15 cellular contexts compared by ENCODE assay signal in genomic region chrX:20046270-20046669, GRCh38. TPM values are rescaled to one million over a fixed set of nuclear protein-coding genes. Genes with fewer than 3 reads are reported as not detected.
DNase-seq lines count a peak whose midpoint lies in the region; ATAC-seq, FAIRE-seq and TF ChIP-seq lines count a peak whose summit lies in the region.
"Had no signal": no experiment of that assay in that cellular context is flagged by ENCODE, and none has a peak within 500 bp of the region (broad histone marks: within the 10 kb centered on the region; RNA-seq: fewer than 3 reads in every experiment).

No MANE protein-coding gene starts in this region.

- H3K36me3 ChIP-seq in Caco-2 (ENCODE audit: control insufficient read depth, insufficient read depth, low read length) (no peaks in the 10 kb centered on the region), bronchial epithelial cell (ENCODE audit: control insufficient read depth, insufficient read depth, low read length) (no peaks in the 10 kb centered on the region), pancreas (no peaks in the 10 kb centered on the region)

- FAIRE-seq in bronchial epithelial cell (lab: Jason Lieb, UNC) (no peak), pancreas (lab: Jason Lieb, UNC) (peak; percentile 23)

- TF ChIP-seq CTCF in Caco-2 (IDR thresholded peaks at IDR 0.05; ENCODE audit: insufficient read depth in 1 of 2, low read depth in 1 of 2, low read length in 1 of 2, severe bottlenecking in 1 of 2, unreplicated experiment in 1 of 2) (no peak), bronchial epithelial cell (IDR thresholded peaks at IDR 0.05; ENCODE audit: insufficient read depth, low read length, severe bottlenecking) (no peak), pancreas (IDR thresholded peaks at IDR 0.05) (no peak)

- H3K27me3 Mint-ChIP-seq in Caco-2 (ENCODE audit: insufficient read depth, unreplicated experiment): no peaks in the 10 kb centered on the region

- no peak overlapping the region for H3K4me3 Mint-ChIP-seq in Caco-2 (ENCODE audit: unreplicated experiment)
- H3K4me3 Mint-ChIP-seq: CD14-positive monocyte; CD8-positive, alpha-beta T cell; HFFc6 had no signal

- no peaks in the 10 kb centered on the region for H3K27me3 ChIP-seq in Caco-2 (replicated peaks; ENCODE audit: control insufficient read depth, insufficient read depth, low read length)
- H3K27me3 ChIP-seq in bronchial epithelial cell (ENCODE audit: control insufficient read depth, insufficient read depth, low read length): no peaks in the 10 kb centered on the region
- no peaks in the 10 kb centered on the region for H3K27me3 ChIP-seq in pancreas

- ATAC-seq in pancreas (no peak), GM21723 (IDR thresholded peaks at IDR 0.05; ENCODE audit: unreplicated experiment) (no peak), SK-N-SH treated with all-trans-retinoic acid at 6 μM for 48 hours (no peak)
- ATAC-seq: A549; CD8-positive, alpha-beta T cell had no signal

- DNase-seq in Ammon's horn (ENCODE audit: low spot score) (peak; percentile 17), Caco-2 (no peak), bronchial epithelial cell (ENCODE audit: low read depth) (peak; percentile 0), pancreas (no peak), NCI-H2107 treated with DMSO at 0.1 percent for 48 hours (lab: John Stamatoyannopoulos, UW; ENCODE audit: unreplicated experiment) (no peak)
- DNase-seq: CD8-positive, alpha-beta T cell; COR-L47; DMS79; HCEC 1CT; HFFc6 had no signal

- H3K4me1 Mint-ChIP-seq in Caco-2 (ENCODE audit: low read depth, unreplicated experiment): no peaks in the 10 kb centered on the region
- H3K4me1 Mint-ChIP-seq: CD14-positive monocyte had no signal

- CTCF ChIA-PET in Caco-2 (lab: Charles Lee): interaction anchor here (0.6 kb wide), 1 partner anchor 12 kb away, joined by 3 read pairs; no protein-coding TSS in a partner anchor

- POLR2A ChIA-PET in Caco-2 (lab: Charles Lee): no interaction called here

- H3K4me3 ChIP-seq in Caco-2 (ENCODE audit: low read depth, low read length) (no peak overlapping the region), bronchial epithelial cell (ENCODE audit: low read depth, low read length) (no peak overlapping the region), pancreas (no peak overlapping the region)
- H3K4me3 ChIP-seq: A549 had no signal

- H3K27ac ChIP-seq in pancreas: no peak overlapping the region
- H3K27ac ChIP-seq: A549, HL-60 had no signal

- TSS peak; percentile 13 for BruUV-seq in Caco-2 (replicated peaks; lab: Mats Ljungman, UMichigan)

- 41 to 50% methylated on average over 1 of the region's 1 CpG for WGBS in pancreas, 2 donors

- H3K4me1 ChIP-seq in Caco-2 (no peaks in the 10 kb centered on the region), pancreas (no peaks in the 10 kb centered on the region)
- H3K4me1 ChIP-seq: A549 had no signal

- peaks cover 17% of the 10 kb centered on the region for H3K36me3 Mint-ChIP-seq in Caco-2 (ENCODE audit: insufficient read depth, unreplicated experiment)
- H3K36me3 Mint-ChIP-seq: CD14-positive monocyte; CD8-positive, alpha-beta T cell had no signal

- H3K9me3 ChIP-seq in Caco-2 (no peaks in the 10 kb centered on the region), pancreas (no peaks in the 10 kb centered on the region)
- H3K9me3 ChIP-seq: A549 had no signal

- no peak overlapping the region for H3K27ac Mint-ChIP-seq in Caco-2 (ENCODE audit: unreplicated experiment)
- H3K27ac Mint-ChIP-seq: CD14-positive monocyte; CD8-positive, alpha-beta T cell; HFFc6 had no signal

- no peaks in the 10 kb centered on the region for H3K9me3 Mint-ChIP-seq in Caco-2 (ENCODE audit: unreplicated experiment)
- H3K9me3 Mint-ChIP-seq: CD8-positive, alpha-beta T cell; HFFc6 had no signal

- intact Hi-C loops in Caco-2 (cut with micrococcal nuclease; ENCODE audit: unreplicated experiment) (no loop called here), pancreas (cut with DNase I) (no loop called here)

TF ChIP-seq in SK-N-SH treated with all-trans-retinoic acid at 6 μM for 48 hours, 23 proteins besides CTCF, POLR2A, EP300 and RAD21:
- TF ChIP-seq ZFP3 (CRISPR knock-in tag; IDR thresholded peaks at IDR 0.05) (no peak), ZFP30 (CRISPR knock-in tag; IDR thresholded peaks at IDR 0.05) (no peak), CSRNP3 (CRISPR knock-in tag; IDR thresholded peaks at IDR 0.05) (no peak)

RNA-seq across cellular contexts. Expression of gene BCLAF3, which starts 55.4 kb away (rescaled TPM):
- total RNA-seq in Caco-2 (2022) (5.7 and 7.8 TPM in 2 replicates), bronchial epithelial cell (3.4 and 5.6 TPM in 2 replicates), pancreas (1 to 10 TPM; 3.3 to 6.9 (median 4.8) TPM)
- 1 to 10 TPM; 2.2 to 4.2 TPM for polyA plus RNA-seq in pancreas

Comparison
In these comparisons a context has a peak if more than half of its experiments do, and no peak if none do; other contexts are left out.
1. DNase-seq: peak in Ammon's horn (single experiment) and bronchial epithelial cell (single experiment); none in Caco-2 (0 of 2), pancreas (0 of 6) and NCI-H2107 treated with DMSO at 0.1 percent for 48 hours (single experiment).